Comparison of ENCODE assay signal across 18 cellular contexts in genomic region chr11:109704432-109704831, GRCh38.
A peak's percentile ranks its signal among the peaks of the same experiment; 100 is the strongest.
DNase-seq lines count a peak whose midpoint lies in the region; ATAC-seq and TF ChIP-seq lines count a peak whose summit lies in the region.
"Had no signal": no experiment of that assay in that cellular context is flagged by ENCODE, and none has a peak within 500 bp of the region (broad histone marks: within the 10 kb centered on the region; RNA-seq: fewer than 3 reads in every experiment).

No MANE protein-coding gene starts in this region.

- H3K9ac ChIP-seq in neural cell (ENCODE audit: low read length): no peak overlapping the region
- H3K9ac ChIP-seq: BLaER1 treated with 17β-estradiol and CSF1 and Interleukin-3, amounts not matched to agents 10 nM and 100 nM had no signal

- no peaks in the 10 kb centered on the region for H3K9me3 ChIP-seq in neural cell (ENCODE audit: low read length)

- H3K27me3 ChIP-seq in neural cell (ENCODE audit: insufficient read depth, low read depth, low read length): no peaks in the 10 kb centered on the region
- H3K27me3 ChIP-seq: BLaER1 treated with 17β-estradiol and CSF1 and Interleukin-3, amounts not matched to agents 10 nM and 100 nM had no signal

- TF ChIP-seq CTCF in neural cell (IDR thresholded peaks at IDR 0.05; ENCODE audit: poor library complexity, severe bottlenecking): no peak

- H3F3A ChIP-seq in neural cell (ENCODE audit: insufficient read depth, low read length, poor library complexity, severe bottlenecking): no peaks in the 10 kb centered on the region

- peak overlapping the region; percentile 0 for H3K27ac ChIP-seq in neural cell (ENCODE audit: low read length)
- H3K27ac ChIP-seq: BLaER1 treated with 17β-estradiol and CSF1 and Interleukin-3, amounts not matched to agents 10 nM and 100 nM; HL-60 had no signal

- TF ChIP-seq EP300 in neural cell (conservative IDR thresholded peaks at IDR 0.05; ENCODE audit: poor library complexity, severe bottlenecking): no peak

- no peaks in the 10 kb centered on the region for H3K36me3 ChIP-seq in neural cell (ENCODE audit: insufficient read depth, low read length)
- H3K36me3 ChIP-seq: BLaER1 treated with 17β-estradiol and CSF1 and Interleukin-3, amounts not matched to agents 10 nM and 100 nM had no signal

- no peak overlapping the region for H3K4me2 ChIP-seq in neural cell (ENCODE audit: low read length)
- H3K4me2 ChIP-seq: BLaER1 treated with 17β-estradiol and CSF1 and Interleukin-3, amounts not matched to agents 10 nM and 100 nM; GM23338 had no signal

- H4K20me1 ChIP-seq in neural cell (ENCODE audit: insufficient read depth): no peaks in the 10 kb centered on the region
- H4K20me1 ChIP-seq: BLaER1 treated with 17β-estradiol and CSF1 and Interleukin-3, amounts not matched to agents 10 nM and 100 nM had no signal

- DNase-seq in NCI-H1436 (lab: John Stamatoyannopoulos, UW) (peak; percentile 1), NCI-H1436 treated with DMSO at 0.1 percent for 48 hours (lab: John Stamatoyannopoulos, UW) (no peak), NCI-H1105 treated with DMSO at 0.1 percent for 48 hours (lab: John Stamatoyannopoulos, UW) (peak; percentile 19), NCI-H2171 (lab: John Stamatoyannopoulos, UW) (peak; percentile 48), NCI-H526 treated with DMSO at 0.1 percent for 48 hours (lab: John Stamatoyannopoulos, UW) (no peak)
- DNase-seq in central memory CD4-positive, alpha-beta T cell: no peak
- DNase-seq: CD8-positive, alpha-beta memory T cell; GF-D8; Kasumi-1; NCI-H1930; NCI-H446 treated with DMSO at 0.1 percent for 48 hours; SIG-M5 had no signal

- no peak overlapping the region for H3K4me3 ChIP-seq in neural cell (ENCODE audit: low read length)
- H3K4me3 ChIP-seq: BLaER1 treated with 17β-estradiol and CSF1 and Interleukin-3, amounts not matched to agents 10 nM and 100 nM; GM23338 had no signal

- H2AFZ ChIP-seq in neural cell (ENCODE audit: low read depth, low read length): no peak overlapping the region
- H2AFZ ChIP-seq: GM23338 had no signal

- no peaks in the 10 kb centered on the region for H3K9me2 ChIP-seq in neural cell (ENCODE audit: insufficient read depth, low read length)

- H3K79me2 ChIP-seq in neural cell (replicated peaks; ENCODE audit: insufficient read depth, low read length): no peaks in the 10 kb centered on the region

- ATAC-seq in HG03442 (IDR thresholded peaks at IDR 0.05; ENCODE audit: unreplicated experiment): no peak
- ATAC-seq: GM23338, HCT116 had no signal

- TF ChIP-seq RAD21 in neural cell (conservative IDR thresholded peaks at IDR 0.05): no peak

TF ChIP-seq in neural cell, 6 proteins besides CTCF, POLR2A, EP300 and RAD21:
- TF ChIP-seq POLR2AphosphoS5 (IDR thresholded peaks at IDR 0.05) (no peak), MXI1 (conservative IDR thresholded peaks at IDR 0.05; ENCODE audit: poor library complexity, severe bottlenecking) (no peak), TAF1 (IDR thresholded peaks at IDR 0.05; ENCODE audit: low read depth) (no peak), SMC3 (conservative IDR thresholded peaks at IDR 0.05; ENCODE audit: poor library complexity) (no peak), EZH2 (IDR thresholded peaks at IDR 0.05; ENCODE audit: borderline replicate concordance, insufficient read depth, low read length, poor library complexity, severe bottlenecking) (no peak), REST (IDR thresholded peaks at IDR 0.05; ENCODE audit: borderline replicate concordance) (no peak)

Comparison
In these comparisons a context has a peak if more than half of its experiments do, and no peak if none do; other contexts are left out.
1. DNase-seq: peak in NCI-H1436 (single experiment), NCI-H1105 treated with DMSO at 0.1 percent for 48 hours (single experiment) and NCI-H2171 (single experiment); none in NCI-H1436 treated with DMSO at 0.1 percent for 48 hours (single experiment), central memory CD4-positive, alpha-beta T cell (single experiment) and NCI-H526 treated with DMSO at 0.1 percent for 48 hours (single experiment).